In the genomic region with DNA sequence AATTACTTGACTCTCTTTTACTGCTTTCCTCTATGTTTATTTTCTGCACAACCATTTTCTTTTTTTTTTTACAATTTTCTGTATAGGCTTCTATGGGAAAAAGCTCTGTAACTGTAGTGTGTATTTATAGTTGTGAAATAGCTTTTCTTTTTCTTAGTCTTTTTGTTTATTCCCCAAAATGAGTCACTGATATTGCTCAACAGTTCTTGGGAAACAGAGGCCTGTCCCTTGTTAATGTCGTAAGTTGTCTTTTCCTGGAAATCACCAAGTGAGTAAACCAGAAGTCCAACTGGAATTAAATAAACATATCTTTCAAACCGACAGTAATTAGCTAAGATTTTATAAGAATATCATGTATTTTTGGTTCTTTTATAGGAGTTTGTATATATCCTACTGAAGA, we compare ENCODE assay signal across 9 cellular contexts.
DNase-seq lines count a peak whose midpoint lies in the region; ATAC-seq, FAIRE-seq and TF ChIP-seq lines count a peak whose summit lies in the region.
"Had no signal": no experiment of that assay in that cellular context is flagged by ENCODE, and none has a peak within 500 bp of the region (broad histone marks: within the 10 kb centered on the region; RNA-seq: fewer than 3 reads in every experiment).

No MANE protein-coding gene starts in this region.

- H3K4me3 ChIP-seq in breast epithelium (no peak overlapping the region), bronchial epithelial cell (ENCODE audit: low read depth, low read length) (no peak overlapping the region), HepG2 (replicated peaks in 1 of 3; ENCODE audit: insufficient read depth in 1 of 3, low read depth in 2 of 3, low read length in 3 of 3) (no peak overlapping the region), uterus (no peak overlapping the region)

- no peak overlapping the region for H3K9ac ChIP-seq in HepG2 (ENCODE audit: insufficient read depth, low read depth, low read length)

- ATAC-seq in HepG2, result peak; percentile 33; the same call in 1 of the 3 replicates

- FAIRE-seq in bronchial epithelial cell (lab: Jason Lieb, UNC) (no peak), HepG2 (lab: Jason Lieb, UNC) (no peak)
- FAIRE-seq: A204.1 had no signal

- no TSS peak for BruUV-seq in MCF 10A (replicated peaks; lab: Mats Ljungman, UMichigan)
- no TSS peak for BruUV-seq in HepG2 (replicated peaks; lab: Mats Ljungman, UMichigan)

- intact Hi-C loops in MCF 10A (cut with micrococcal nuclease) (loop anchor here (1.0 kb wide), 2 partner anchors 21 to 319 kb away; no protein-coding TSS in a partner anchor), breast epithelium (cut with DNase I; ENCODE audit: low total_unique reads) (no loop called here), HepG2 (cut with micrococcal nuclease; ENCODE audit: unreplicated experiment) (no loop called here), uterus (cut with DNase I; ENCODE audit: low total_unique reads) (no loop called here)

- peak; percentile 100 for DNase-seq in MCF 10A (ENCODE audit: unreplicated experiment)
- DNase-seq in breast epithelium (ENCODE audit: low spot score in 2 of 2), result no peak
- peak; percentile 99 for DNase-seq in bronchial epithelial cell (ENCODE audit: low read depth)
- peak; percentile 70 for DNase-seq in HepG2 (ENCODE audit: low spot score)
- DNase-seq in uterus, result peak in 1 of 2 donors; percentile 59
- DNase-seq in mucosa of gallbladder (ENCODE audit: low spot score), result no peak
- no peak for DNase-seq in activated effector memory CD4-positive, alpha-beta T cell treated with anti-CD3 and anti-CD28 coated beads, Interleukin-2, amount 50 U/mL, for 16 hours
- DNase-seq in activated naive CD4-positive, alpha-beta T cell treated with anti-CD3 and anti-CD28 coated beads, Interleukin-2, amount 10 ng/mL, durations not matched to agents 7 days and 5 days, result no peak

- TF ChIP-seq CTCF in MCF 10A (IDR thresholded peaks at IDR 0.05; ENCODE audit: unreplicated experiment), result no peak
- no peak for TF ChIP-seq CTCF in breast epithelium (IDR thresholded peaks at IDR 0.05)
- no peak for TF ChIP-seq CTCF in bronchial epithelial cell (IDR thresholded peaks at IDR 0.05; ENCODE audit: insufficient read depth, low read length, severe bottlenecking)
- TF ChIP-seq CTCF in HepG2 (CRISPR knock-in tag; IDR thresholded peaks at IDR 0.05), result no peak
- TF ChIP-seq CTCF in uterus (IDR thresholded peaks at IDR 0.05), result no peak

- peaks cover 34% of the 10 kb centered on the region for H3K4me1 Mint-ChIP-seq in MCF 10A (ENCODE audit: insufficient read depth, unreplicated experiment)
- no peaks in the 10 kb centered on the region for H3K4me1 Mint-ChIP-seq in activated naive CD4-positive, alpha-beta T cell treated with anti-CD3 and anti-CD28 coated beads, Interleukin-2, amount 10 ng/mL, durations not matched to agents 7 days and 5 days

- H3K9me3 Mint-ChIP-seq in MCF 10A (ENCODE audit: unreplicated experiment), result no peaks in the 10 kb centered on the region
- H3K9me3 Mint-ChIP-seq in activated naive CD4-positive, alpha-beta T cell treated with anti-CD3 and anti-CD28 coated beads, Interleukin-2, amount 10 ng/mL, durations not matched to agents 7 days and 5 days, result peaks cover 2% of the 10 kb centered on the region

- H3K27ac Mint-ChIP-seq in MCF 10A (ENCODE audit: low read depth, unreplicated experiment), result peak overlapping the region; percentile 96
- H3K27ac Mint-ChIP-seq in activated naive CD4-positive, alpha-beta T cell treated with anti-CD3 and anti-CD28 coated beads, Interleukin-2, amount 10 ng/mL, durations not matched to agents 7 days and 5 days, result no peak overlapping the region

- H3K27ac ChIP-seq in breast epithelium (peak overlapping the region in 1 of 2 donors; percentile 84), HepG2 (ENCODE audit: extremely low read length, insufficient read depth, low read length) (no peak overlapping the region), uterus (peak overlapping the region; percentile 72 to 74)

- no peaks in the 10 kb centered on the region for H3K27me3 ChIP-seq in breast epithelium
- no peaks in the 10 kb centered on the region for H3K27me3 ChIP-seq in bronchial epithelial cell (ENCODE audit: control insufficient read depth, insufficient read depth, low read length)
- no peaks in the 10 kb centered on the region for H3K27me3 ChIP-seq in HepG2 (ENCODE audit: control insufficient read depth in 1 of 2, insufficient read depth in 2 of 2, low read length in 2 of 2)
- peaks cover 0 to 3% of the 10 kb centered on the region in 2 donors for H3K27me3 ChIP-seq in uterus

- H3K36me3 ChIP-seq in breast epithelium (no peaks in the 10 kb centered on the region), bronchial epithelial cell (ENCODE audit: control insufficient read depth, insufficient read depth, low read length) (no peaks in the 10 kb centered on the region), HepG2 (replicated peaks in 1 of 2; ENCODE audit: control insufficient read depth in 1 of 2, insufficient read depth in 2 of 2, low read length in 2 of 2) (no peaks in the 10 kb centered on the region), uterus (no peaks in the 10 kb centered on the region)

- no peak for TF ChIP-seq RAD21 in HepG2 (CRISPR knock-in tag; IDR thresholded peaks at IDR 0.05)

- TF ChIP-seq POLR2A in breast epithelium (IDR thresholded peaks at IDR 0.05), result no peak
- no peak for TF ChIP-seq POLR2A in HepG2 (IDR thresholded peaks at IDR 0.05; ENCODE audit: insufficient read depth in 1 of 2, low read depth in 2 of 2, low read length in 2 of 2)
- no peak for TF ChIP-seq POLR2A in uterus (IDR thresholded peaks at IDR 0.05)

- H3K9me3 ChIP-seq in breast epithelium (no peaks in the 10 kb centered on the region), HepG2 (ENCODE audit: low read length) (peaks cover 5% of the 10 kb centered on the region), uterus (no peaks in the 10 kb centered on the region)

- no peaks in the 10 kb centered on the region for H3K36me3 Mint-ChIP-seq in MCF 10A (ENCODE audit: insufficient read depth, unreplicated experiment)
- no peaks in the 10 kb centered on the region for H3K36me3 Mint-ChIP-seq in activated naive CD4-positive, alpha-beta T cell treated with anti-CD3 and anti-CD28 coated beads, Interleukin-2, amount 10 ng/mL, durations not matched to agents 7 days and 5 days

- H2AFZ ChIP-seq in HepG2 (ENCODE audit: low read length), result no peak overlapping the region

- in situ Hi-C loops in HepG2 (cut with HindIII; ENCODE audit: extremely low pct_ligation_motif_present, low pct_unique_long_range_greater_than_20kb), result no loop called here

- H3K4me3 Mint-ChIP-seq in MCF 10A (ENCODE audit: unreplicated experiment), result no peak overlapping the region
- H3K4me3 Mint-ChIP-seq in activated naive CD4-positive, alpha-beta T cell treated with anti-CD3 and anti-CD28 coated beads, Interleukin-2, amount 10 ng/mL, durations not matched to agents 7 days and 5 days, result no peak overlapping the region

- no peaks in the 10 kb centered on the region for H3K79me2 ChIP-seq in HepG2 (ENCODE audit: insufficient read depth, low read length)

- no peak overlapping the region for H3K4me2 ChIP-seq in HepG2 (ENCODE audit: low read depth, low read length)

- peak in 1 of 2 experiments; percentile 67; a peak in 2 of 4 replicates for TF ChIP-seq EP300 in HepG2 (IDR thresholded peaks at IDR 0.05; ENCODE audit: low read depth in 2 of 2, low read length in 2 of 2)
- no peak for TF ChIP-seq EP300 in HepG2 (CRISPR knock-in tag; IDR thresholded peaks at IDR 0.05; ENCODE audit: borderline replicate concordance)

- 0% methylated on average over 2 of the region's 2 CpGs for WGBS in HepG2 (ENCODE audit: low lambda C conversion rate)

- no peaks in the 10 kb centered on the region for H4K20me1 ChIP-seq in HepG2 (ENCODE audit: insufficient read depth, low read length)

- no peaks in the 10 kb centered on the region for H3K4me1 ChIP-seq in breast epithelium
- no peaks in the 10 kb centered on the region for H3K4me1 ChIP-seq in HepG2 (ENCODE audit: insufficient read depth, low read length)
- H3K4me1 ChIP-seq in uterus, result peaks cover 0 to 12% of the 10 kb centered on the region in 2 donors

- POLR2A ChIA-PET in MCF 10A (lab: Yijun Ruan, JAX), result interaction anchor here (0.6 to 1.4 kb wide), 12 partner anchors 10 to 1823 kb away, joined by 3 to 6 read pairs (median 3); partner anchors contain the start of gene SRFBP1
- POLR2A ChIA-PET in HepG2 (lab: Yijun Ruan, JAX), result no interaction called here

- H3K27me3 Mint-ChIP-seq in MCF 10A (ENCODE audit: insufficient read depth, unreplicated experiment), result no peaks in the 10 kb centered on the region
- no peaks in the 10 kb centered on the region for H3K27me3 Mint-ChIP-seq in activated naive CD4-positive, alpha-beta T cell treated with anti-CD3 and anti-CD28 coated beads, Interleukin-2, amount 10 ng/mL, durations not matched to agents 7 days and 5 days

- CTCF ChIA-PET in MCF 10A (lab: Yijun Ruan, JAX), result no interaction called here
- CTCF ChIA-PET in HepG2 (lab: Yijun Ruan, JAX; ENCODE audit: low intra/inter-chr PET ratio, low total read pairs), result no interaction called here
- CTCF ChIA-PET in activated naive CD4-positive, alpha-beta T cell treated with anti-CD3 and anti-CD28 coated beads, Interleukin-2, amount 10 ng/mL, durations not matched to agents 7 days and 5 days (lab: Charles Lee), result no interaction called here

TF ChIP-seq in HepG2, 621 proteins besides CTCF, POLR2A, EP300 and RAD21 (continues in another document):
- TF ChIP-seq, protein P1, sequence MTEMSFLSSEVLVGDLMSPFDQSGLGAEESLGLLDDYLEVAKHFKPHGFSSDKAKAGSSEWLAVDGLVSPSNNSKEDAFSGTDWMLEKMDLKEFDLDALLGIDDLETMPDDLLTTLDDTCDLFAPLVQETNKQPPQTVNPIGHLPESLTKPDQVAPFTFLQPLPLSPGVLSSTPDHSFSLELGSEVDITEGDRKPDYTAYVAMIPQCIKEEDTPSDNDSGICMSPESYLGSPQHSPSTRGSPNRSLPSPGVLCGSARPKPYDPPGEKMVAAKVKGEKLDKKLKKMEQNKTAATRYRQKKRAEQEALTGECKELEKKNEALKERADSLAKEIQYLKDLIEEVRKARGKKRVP (CRISPR knock-in tag; IDR thresholded peaks at IDR 0.05), result peak in 1 of 2 experiments; percentile 64; a peak in 1 of 4 replicates
- TF ChIP-seq TRIM24 (CRISPR knock-in tag; IDR thresholded peaks at IDR 0.05) (0 out of 2 replicates have a peak, but pooled peaks have one; percentile 53), ZNF354B (CRISPR knock-in tag; IDR thresholded peaks at IDR 0.05) (no peak)

Comparison
In these comparisons a context has a peak if more than half of its experiments do, and no peak if none do; other contexts are left out.
1. DNase-seq: peak in MCF 10A (single experiment), bronchial epithelial cell (single experiment) and HepG2 (single experiment); none in breast epithelium (0 of 2), mucosa of gallbladder (single experiment), activated effector memory CD4-positive, alpha-beta T cell treated with anti-CD3 and anti-CD28 coated beads, Interleukin-2, amount 50 U/mL, for 16 hours (single experiment) and activated naive CD4-positive, alpha-beta T cell treated with anti-CD3 and anti-CD28 coated beads, Interleukin-2, amount 10 ng/mL, durations not matched to agents 7 days and 5 days (single experiment).